In genomic region chr1:93140106-93140505, GRCh38 we compare ENCODE assay signal across 25 cellular contexts. TPM values are rescaled to one million over a fixed set of nuclear protein-coding genes. Genes with fewer than 3 reads are reported as not detected.
DNase-seq lines count a peak whose midpoint lies in the region; ATAC-seq and TF ChIP-seq lines count a peak whose summit lies in the region.
"Had no signal": no experiment of that assay in that cellular context is flagged by ENCODE, and none has a peak within 500 bp of the region (broad histone marks: within the 10 kb centered on the region; RNA-seq: fewer than 3 reads in every experiment).

No MANE protein-coding gene starts in this region.

- no peaks in the 10 kb centered on the region for H3K9me3 Mint-ChIP-seq in activated T-cell treated with anti-CD3 and anti-CD28 coated beads, Interleukin-2, amount 50 U/mL, for 72 hours
- no peaks in the 10 kb centered on the region for H3K9me3 Mint-ChIP-seq in endodermal cell
- H3K9me3 Mint-ChIP-seq: activated naive CD4-positive, alpha-beta T cell treated with anti-CD3 and anti-CD28 coated beads, Interleukin-2, amount 10 ng/mL, durations not matched to agents 7 days and 5 days; naive B cell had no signal

- H3K4me1 ChIP-seq in endodermal cell (ENCODE audit: control insufficient read depth, insufficient read depth, low read length), result no peaks in the 10 kb centered on the region
- peaks cover 23% of the 10 kb centered on the region for H3K4me1 ChIP-seq in skeletal muscle satellite cell (ENCODE audit: control insufficient read depth, insufficient read depth, low read length)
- H3K4me1 ChIP-seq in effector memory CD4-positive, alpha-beta T cell (ENCODE audit: control insufficient read depth, insufficient read depth, low read length, poor library complexity, severe bottlenecking), result no peaks in the 10 kb centered on the region
- H3K4me1 ChIP-seq: ascending aorta, heart left ventricle, vagina had no signal

- H3K27me3 ChIP-seq in endodermal cell (ENCODE audit: control insufficient read depth, insufficient read depth, low read length, poor library complexity, severe bottlenecking) (no peaks in the 10 kb centered on the region), skeletal muscle satellite cell (ENCODE audit: control insufficient read depth, insufficient read depth, low read length) (no peaks in the 10 kb centered on the region)
- no peaks in the 10 kb centered on the region for H3K27me3 ChIP-seq in effector memory CD4-positive, alpha-beta T cell (replicated peaks; ENCODE audit: control insufficient read depth, insufficient read depth, low read length, poor library complexity, severe bottlenecking)
- H3K27me3 ChIP-seq: ascending aorta, heart left ventricle, pancreas, vagina had no signal

- no peaks in the 10 kb centered on the region for H3K9me3 ChIP-seq in SK-N-MC (ENCODE audit: low read depth, low read length)
- H3K9me3 ChIP-seq in endodermal cell (ENCODE audit: control insufficient read depth, low read length), result no peaks in the 10 kb centered on the region
- no peaks in the 10 kb centered on the region for H3K9me3 ChIP-seq in skeletal muscle satellite cell (replicated peaks; ENCODE audit: low read length)
- H3K9me3 ChIP-seq in effector memory CD4-positive, alpha-beta T cell (ENCODE audit: control insufficient read depth, low read length), result no peaks in the 10 kb centered on the region
- H3K9me3 ChIP-seq: ascending aorta, heart left ventricle, pancreas, thoracic aorta, vagina had no signal

- no peaks in the 10 kb centered on the region for H3K27me3 Mint-ChIP-seq in activated T-cell treated with anti-CD3 and anti-CD28 coated beads, Interleukin-2, amount 50 U/mL, for 72 hours (ENCODE audit: low read depth)
- H3K27me3 Mint-ChIP-seq in endodermal cell (ENCODE audit: insufficient read depth), result no peaks in the 10 kb centered on the region
- H3K27me3 Mint-ChIP-seq: activated naive CD4-positive, alpha-beta T cell treated with anti-CD3 and anti-CD28 coated beads, Interleukin-2, amount 10 ng/mL, durations not matched to agents 7 days and 5 days; naive B cell had no signal

- H3K36me3 ChIP-seq in SK-N-MC (ENCODE audit: insufficient read depth, low read length) (peaks cover 68% of the 10 kb centered on the region), endodermal cell (ENCODE audit: control insufficient read depth, insufficient read depth, low read length) (peaks cover 68% of the 10 kb centered on the region), skeletal muscle satellite cell (ENCODE audit: insufficient read depth, low read length) (peaks cover 13% of the 10 kb centered on the region)
- peaks cover 33% of the 10 kb centered on the region for H3K36me3 ChIP-seq in effector memory CD4-positive, alpha-beta T cell (ENCODE audit: control insufficient read depth, insufficient read depth, low read length)

- peak overlapping the region; percentile 67 for H3K27ac Mint-ChIP-seq in activated T-cell treated with anti-CD3 and anti-CD28 coated beads, Interleukin-2, amount 50 U/mL, for 72 hours
- peak overlapping the region; percentile 36 for H3K27ac Mint-ChIP-seq in endodermal cell
- H3K27ac Mint-ChIP-seq: activated naive CD4-positive, alpha-beta T cell treated with anti-CD3 and anti-CD28 coated beads, Interleukin-2, amount 10 ng/mL, durations not matched to agents 7 days and 5 days had no signal

- H3K4me3 ChIP-seq in SK-N-MC (no peak overlapping the region), endodermal cell (ENCODE audit: low read length) (no peak overlapping the region), skeletal muscle satellite cell (ENCODE audit: low read length) (no peak overlapping the region)
- H3K4me3 ChIP-seq in effector memory CD4-positive, alpha-beta T cell (ENCODE audit: insufficient read depth, low read depth, low read length, poor library complexity, severe bottlenecking), result no peak overlapping the region
- H3K4me3 ChIP-seq: ascending aorta, heart left ventricle, pancreas, thoracic aorta, vagina had no signal

- H3K4me2 ChIP-seq in skeletal muscle satellite cell (ENCODE audit: low read length), result peak overlapping the region; percentile 22

- TF ChIP-seq CTCF in endodermal cell (conservative IDR thresholded peaks at IDR 0.05), result no peak

- no peak overlapping the region for H3K4me3 Mint-ChIP-seq in activated T-cell treated with anti-CD3 and anti-CD28 coated beads, Interleukin-2, amount 50 U/mL, for 72 hours
- no peak overlapping the region for H3K4me3 Mint-ChIP-seq in endodermal cell
- H3K4me3 Mint-ChIP-seq: activated naive CD4-positive, alpha-beta T cell treated with anti-CD3 and anti-CD28 coated beads, Interleukin-2, amount 10 ng/mL, durations not matched to agents 7 days and 5 days; naive B cell had no signal

- H3K9ac ChIP-seq in SK-N-MC (ENCODE audit: insufficient read length) (no peak overlapping the region), endodermal cell (ENCODE audit: extremely low read depth, low read length, poor library complexity, severe bottlenecking) (no peak overlapping the region), skeletal muscle satellite cell (ENCODE audit: low read depth, low read length) (no peak overlapping the region)

- peaks cover 4 to 18% of the 10 kb centered on the region in 2 donors for H3K36me3 Mint-ChIP-seq in activated T-cell treated with anti-CD3 and anti-CD28 coated beads, Interleukin-2, amount 50 U/mL, for 72 hours (ENCODE audit: insufficient read depth in 2 of 2)
- peaks cover 56% of the 10 kb centered on the region for H3K36me3 Mint-ChIP-seq in endodermal cell (ENCODE audit: low read depth)

- no peak for DNase-seq in activated T-cell treated with anti-CD3 and anti-CD28 coated beads, Interleukin-2, amount 50 U/mL, for 72 hours
- no peak for DNase-seq in activated T-cell treated with anti-CD3 and anti-CD28 coated beads, Interleukin-2, amount 50 U/mL, for 1 hour
- no peak for DNase-seq in SK-N-MC (ENCODE audit: low read depth, low spot score)
- no peak for DNase-seq in endodermal cell
- no peak for DNase-seq in NK-92 (lab: John Stamatoyannopoulos, UW; ENCODE audit: unreplicated experiment)
- DNase-seq in DMS53 treated with DMSO at 0.1 percent for 48 hours (lab: John Stamatoyannopoulos, UW; ENCODE audit: unreplicated experiment), result no peak
- DNase-seq in effector memory CD4-positive, alpha-beta T cell, result no peak
- DNase-seq: ACHN; activated naive CD4-positive, alpha-beta T cell treated with anti-CD3 and anti-CD28 coated beads, Interleukin-2, amount 10 ng/mL, durations not matched to agents 7 days and 5 days; activated T-cell treated with anti-CD3 and anti-CD28 coated beads, Interleukin-2, amount 50 U/mL, for 48 hours; central memory CD4-positive, alpha-beta T cell; DMS53; heart left ventricle; left colon; mesendoderm; naive B cell; NCI-H146; NCI-H524 treated with DMSO at 0.1 percent for 48 hours; pancreas; stimulated activated CD4-positive, alpha-beta T cell treated with anti-CD3 and anti-CD28 coated beads, Interleukin-4, amount 100 ng/mL, for 24 hours; stimulated activated naive CD8-positive, alpha-beta T cell treated with anti-CD3 and anti-CD28 coated beads, Interleukin-15, Interleukin-2, amounts not matched to agents 100 U/mL and 50 U/mL, for 24 hours had no signal

- peak in 1 of 2 donors; percentile 25 for ATAC-seq in activated T-cell treated with anti-CD3 and anti-CD28 coated beads, Interleukin-2, amount 50 U/mL, for 72 hours (replicated peaks in 1 of 2)
- ATAC-seq: heart left ventricle; left colon; pancreas; stimulated activated naive CD8-positive, alpha-beta T cell treated with anti-CD3 and anti-CD28 coated beads, Interleukin-15, Interleukin-2, amounts not matched to agents 100 U/mL and 50 U/mL, for 24 hours had no signal

- WGBS in endodermal cell (ENCODE audit: insufficient coverage in 1 of 2, insufficient read length in 1 of 2), 2 experiments, result 100% methylated on average over 1 of the region's 1 CpG; no CpG with 5 or more reads in 1 of the 2 experiments

- peaks cover 4% of the 10 kb centered on the region for H3K4me1 Mint-ChIP-seq in activated T-cell treated with anti-CD3 and anti-CD28 coated beads, Interleukin-2, amount 50 U/mL, for 72 hours (ENCODE audit: low read depth)
- H3K4me1 Mint-ChIP-seq in endodermal cell, result no peaks in the 10 kb centered on the region
- H3K4me1 Mint-ChIP-seq: activated naive CD4-positive, alpha-beta T cell treated with anti-CD3 and anti-CD28 coated beads, Interleukin-2, amount 10 ng/mL, durations not matched to agents 7 days and 5 days; naive B cell had no signal

- 0 out of 2 replicates have a peak overlapping the region, but pooled peaks have one; percentile 8 for H3K27ac ChIP-seq in SK-N-MC
- no peak overlapping the region for H3K27ac ChIP-seq in endodermal cell (ENCODE audit: low read depth, low read length)
- H3K27ac ChIP-seq in effector memory CD4-positive, alpha-beta T cell (ENCODE audit: insufficient read depth, low read length, poor library complexity, severe bottlenecking), result no peak overlapping the region
- H3K27ac ChIP-seq: ascending aorta, heart left ventricle, pancreas, thoracic aorta, vagina had no signal

RNA-seq across cellular contexts. Expression of gene TMED5, which starts 40.1 kb away (rescaled TPM):
- total RNA-seq in activated T-cell treated with anti-CD3 and anti-CD28 coated beads, Interleukin-2, amount 50 U/mL, for 72 hours, result 10 to 100 TPM; 50.2 to 65.3 TPM
- 10 to 100 TPM; 28.0 to 30.2 TPM for total RNA-seq in endodermal cell
- 39.9 TPM for polyA plus RNA-seq in endodermal cell (2013, experiment 1 of 2)
- 38.5 TPM for polyA plus RNA-seq in endodermal cell (2013, experiment 2 of 2)
- total RNA-seq in skeletal muscle satellite cell (2012; rRNA removed), result 61.4 and 69.0 TPM in 2 replicates

RNA-seq across cellular contexts. Expression of gene CCDC18, which starts 40.4 kb away (rescaled TPM):
- 10 to 100 TPM; 27.0 to 30.1 TPM for total RNA-seq in activated T-cell treated with anti-CD3 and anti-CD28 coated beads, Interleukin-2, amount 50 U/mL, for 72 hours
- 10 to 100 TPM; 13.8 to 23.8 TPM for total RNA-seq in endodermal cell
- 14.9 TPM for polyA plus RNA-seq in endodermal cell (2013, experiment 1 of 2)
- polyA plus RNA-seq in endodermal cell (2013, experiment 2 of 2), result 16.9 TPM
- total RNA-seq in skeletal muscle satellite cell (2012; rRNA removed), result 8.1 and 13.9 TPM in 2 replicates
